ENCODE assay signal across 28 cellular contexts in the genomic region with DNA sequence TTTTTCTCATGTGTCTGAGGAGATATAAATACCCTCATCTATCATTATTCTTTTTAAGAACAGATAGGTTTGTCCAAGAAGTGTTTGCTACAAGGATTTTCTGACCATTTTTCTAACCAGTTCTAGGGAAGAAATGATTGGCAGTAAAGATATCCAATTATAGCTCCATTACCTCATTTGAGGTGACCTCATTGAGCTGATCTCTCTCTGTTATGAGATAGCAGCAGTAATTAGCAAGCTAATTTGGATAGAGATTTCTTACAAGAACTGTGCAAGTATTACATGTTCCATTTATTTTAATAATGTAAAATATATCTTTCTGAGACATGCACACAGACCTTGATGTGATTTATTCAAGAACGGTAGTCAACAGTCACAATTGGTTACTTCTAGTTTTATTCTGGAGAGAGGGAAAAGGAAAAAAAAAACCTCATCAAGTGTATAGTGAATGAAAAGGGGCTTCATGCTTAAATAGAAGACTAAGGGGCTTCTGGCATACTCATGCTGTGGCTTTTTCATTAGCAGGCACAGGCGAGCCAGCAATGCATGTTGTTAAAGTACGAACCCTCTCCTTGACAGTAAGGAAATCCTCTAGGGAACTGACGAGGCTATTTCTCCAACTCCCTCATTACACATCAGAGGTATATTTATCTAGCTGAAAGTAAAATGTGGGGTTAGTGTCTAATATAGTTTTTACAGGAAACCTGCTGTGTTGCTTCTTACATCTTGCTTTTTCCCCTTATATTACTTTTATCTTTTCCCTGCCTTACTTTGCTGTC.
DNase-seq lines count a peak whose midpoint lies in the region; ATAC-seq and TF ChIP-seq lines count a peak whose summit lies in the region.
"Had no signal": no experiment of that assay in that cellular context is flagged by ENCODE, and none has a peak within 500 bp of the region (broad histone marks: within the 10 kb centered on the region; RNA-seq: fewer than 3 reads in every experiment).

No MANE protein-coding gene starts in this region.

- TF ChIP-seq POLR2A in upper lobe of left lung (IDR thresholded peaks at IDR 0.05): no peak

- no peak overlapping the region for H2AFZ ChIP-seq in trophoblast cell (ENCODE audit: insufficient read depth, low read length, poor library complexity)

- ATAC-seq in upper lobe of left lung (ENCODE audit: low FRiP score in 2 of 2): no peak
- ATAC-seq in GM18858 (IDR thresholded peaks at IDR 0.05; ENCODE audit: unreplicated experiment): no peak
- ATAC-seq: activated CD4-positive, alpha-beta T cell treated with anti-CD3 and anti-CD28 coated beads for 36 hours; activated CD8-positive, alpha-beta T cell treated with anti-CD3 and anti-CD28 coated beads, Interleukin-2, amount 10 ng/mL, durations not matched to agents 7 days and 5 days; Panc1; sciatic nerve; stimulated activated memory B cell treated with anti-CD40 and anti-IgM and Interleukin-4, amounts not matched to agents 10 μg/mL and 1 μg/mL and 100 μg/mL, for 72 hours had no signal

- H3K4ac ChIP-seq in trophoblast cell (ENCODE audit: low read depth, low read length): no peak overlapping the region

- H3K79me1 ChIP-seq in trophoblast cell (ENCODE audit: low read length): peaks cover 7% of the 10 kb centered on the region

- H3K27me3 ChIP-seq in brain microvascular endothelial cell (replicated peaks) (no peaks in the 10 kb centered on the region), trophoblast cell (ENCODE audit: insufficient read depth, low read length) (no peaks in the 10 kb centered on the region), upper lobe of left lung (no peaks in the 10 kb centered on the region)
- H3K27me3 ChIP-seq: neutrophil had no signal

- H3K9me3 ChIP-seq in trophoblast cell (ENCODE audit: insufficient read depth, low read depth, low read length): peaks cover 1% of the 10 kb centered on the region
- H3K9me3 ChIP-seq in upper lobe of left lung: peaks cover 0 to 3% (median 2%) of the 10 kb centered on the region in 4 donors
- H3K9me3 ChIP-seq: neutrophil had no signal

- no peak for TF ChIP-seq EP300 in upper lobe of left lung (IDR thresholded peaks at IDR 0.05)

- no peaks in the 10 kb centered on the region for H3K36me3 ChIP-seq in brain microvascular endothelial cell (replicated peaks)
- H3K36me3 ChIP-seq in trophoblast cell (ENCODE audit: control insufficient read depth in 1 of 2, insufficient read depth in 2 of 2, low read length in 2 of 2): peaks cover 0 to 2% of the 10 kb centered on the region in 2 experiments
- no peaks in the 10 kb centered on the region for H3K36me3 ChIP-seq in upper lobe of left lung
- H3K36me3 ChIP-seq: neutrophil had no signal

- no peak overlapping the region for H3K4me2 ChIP-seq in trophoblast cell (ENCODE audit: low read length)

- no peak overlapping the region for H3K4me3 ChIP-seq in brain microvascular endothelial cell (ENCODE audit: low read depth, low read length)
- no peak overlapping the region for H3K4me3 ChIP-seq in trophoblast cell (ENCODE audit: low read depth, low read length)
- H3K4me3 ChIP-seq in upper lobe of left lung: no peak overlapping the region
- H3K4me3 ChIP-seq: coronary artery had no signal

- H3K23ac ChIP-seq in trophoblast cell (ENCODE audit: low read length): no peak overlapping the region

- no peak overlapping the region for H3K27ac ChIP-seq in brain microvascular endothelial cell
- no peak overlapping the region for H3K27ac ChIP-seq in trophoblast cell (ENCODE audit: low read depth, low read length)
- H3K27ac ChIP-seq in upper lobe of left lung: no peak overlapping the region
- H3K27ac ChIP-seq: coronary artery, neutrophil, VCaP had no signal

- no CpG with 5 or more reads among the region's 4 CpGs for WGBS in trophoblast cell (ENCODE audit: extremely low coverage, insufficient coverage, insufficient read length)
- WGBS in upper lobe of left lung, 2 donors: 88 to 92% methylated on average over 4 of the region's 4 CpGs

- peak overlapping the region; percentile 55 for H4K8ac ChIP-seq in trophoblast cell (ENCODE audit: low read depth, low read length)

- in situ Hi-C loops in brain microvascular endothelial cell (cut with HindIII; ENCODE audit: low pct_ligation_motif_present, low sequenced_read_pairs): no loop called here

- peak overlapping the region; percentile 83 for H2BK12ac ChIP-seq in trophoblast cell (ENCODE audit: low read length)

- DNase-seq in GM10266 (ENCODE audit: extremely low spot score) (no peak), NCI-H2227 (lab: John Stamatoyannopoulos, UW; ENCODE audit: unreplicated experiment) (peak; percentile 32), brain microvascular endothelial cell (peak; percentile 18), trophoblast cell (no peak), upper lobe of left lung (no peak), NCI-H226 (no peak), AML-193 (lab: John Stamatoyannopoulos, UW) (no peak)
- DNase-seq: activated CD4-positive, alpha-beta T cell treated with anti-CD3 and anti-CD28 coated beads for 36 hours; activated CD8-positive, alpha-beta T cell treated with anti-CD3 and anti-CD28 coated beads, Interleukin-2, amount 10 ng/mL, durations not matched to agents 7 days and 5 days; activated naive CD4-positive, alpha-beta T cell treated with anti-CD3 and anti-CD28 coated beads, Interleukin-2, amount 50 U/mL, for 16 hours; Calu3; effector CD8-positive, alpha-beta T cell; GOT3; KBM-7; NCI-H1092; NCI-H187 treated with DMSO at 0.1 percent for 48 hours; NCI-H526 treated with DMSO at 0.1 percent for 48 hours; SHP77 treated with DMSO at 0.1 percent for 48 hours; stimulated activated CD4-positive, alpha-beta T cell treated with anti-CD3 and anti-CD28 coated beads, Interleukin-15, amount 100 ng/mL, for 24 hours; substantia nigra; T-helper 9 cell had no signal

- no peak overlapping the region for H3K9ac ChIP-seq in trophoblast cell (ENCODE audit: low read length)

- H3K14ac ChIP-seq in trophoblast cell (ENCODE audit: low read length): no peak overlapping the region

- no peaks in the 10 kb centered on the region for H3K79me2 ChIP-seq in trophoblast cell (ENCODE audit: control insufficient read depth, insufficient read depth, low read length, poor library complexity)

- H3K18ac ChIP-seq in trophoblast cell (ENCODE audit: low read length): no peak overlapping the region

- H3K4me1 ChIP-seq in trophoblast cell (ENCODE audit: control insufficient read depth in 1 of 2, insufficient read depth in 2 of 2, low read length in 2 of 2) (peaks cover 0 to 6% of the 10 kb centered on the region in 2 experiments), upper lobe of left lung (no peaks in the 10 kb centered on the region)

- no peak overlapping the region for H4K12ac ChIP-seq in trophoblast cell (ENCODE audit: low read depth, low read length)

- no peak overlapping the region for H2AK5ac ChIP-seq in trophoblast cell (ENCODE audit: low read length)

- TF ChIP-seq CTCF in GM10266 (IDR thresholded peaks at IDR 0.05; ENCODE audit: control insufficient read depth, insufficient read depth, low read depth, missing control alignments): peak; percentile 3
- TF ChIP-seq CTCF in brain microvascular endothelial cell (IDR thresholded peaks at IDR 0.05; ENCODE audit: low read depth, low read length, missing control alignments): no peak
- no peak for TF ChIP-seq CTCF in upper lobe of left lung (IDR thresholded peaks at IDR 0.05)

- no peak overlapping the region for H4K91ac ChIP-seq in trophoblast cell (ENCODE audit: low read depth, low read length)

- H2BK5ac ChIP-seq in trophoblast cell (ENCODE audit: low read depth, low read length, poor library complexity): no peak overlapping the region

- peak overlapping the region; percentile 36 for H2BK120ac ChIP-seq in trophoblast cell (ENCODE audit: insufficient read depth, low read length, poor library complexity)

Comparison
In these comparisons a context has a peak if more than half of its experiments do, and no peak if none do; other contexts are left out.
1. DNase-seq: peak in NCI-H2227 (single experiment) and brain microvascular endothelial cell (single experiment); none in GM10266 (single experiment), trophoblast cell (0 of 2), upper lobe of left lung (0 of 2), NCI-H226 (single experiment) and AML-193 (0 of 2).